ENCODE assay signal across 8 cellular contexts in the genomic region with DNA sequence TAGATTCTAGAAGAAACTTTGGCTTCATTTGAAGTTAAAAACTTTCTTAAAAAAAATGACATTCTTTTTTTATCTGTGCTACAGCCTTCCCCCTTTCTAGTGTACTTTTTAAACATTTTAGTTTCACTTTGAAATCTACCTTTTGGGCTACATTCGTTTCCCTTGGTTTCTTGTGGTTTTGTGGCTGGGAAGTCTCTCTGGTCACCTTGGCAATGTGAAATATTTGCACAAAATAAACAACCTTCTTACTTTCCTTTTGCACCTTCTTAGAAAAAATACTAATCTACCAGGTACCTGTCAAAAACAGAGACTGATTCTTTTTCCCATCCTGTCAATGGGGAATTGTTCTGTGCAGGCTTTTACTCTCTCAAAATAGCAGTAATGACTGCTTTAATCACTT.
DNase-seq lines count a peak whose midpoint lies in the region; ATAC-seq and TF ChIP-seq lines count a peak whose summit lies in the region.

No MANE protein-coding gene starts in this region.

- in situ Hi-C loops in GM13977 (cut with MboI; ENCODE audit: low pct_unique_long_range_greater_than_20kb, low sequenced_read_pairs, unreplicated experiment), result no loop called here
- in situ Hi-C loops in mammary epithelial cell (cut with MboI; ENCODE audit: low sequenced_read_pairs in 2 of 2), result no loop called here

- peak; percentile 81 for ATAC-seq in GM21529 (IDR thresholded peaks at IDR 0.05; ENCODE audit: unreplicated experiment)

- H3K4me2 ChIP-seq in mammary epithelial cell (ENCODE audit: insufficient read depth, low read depth, low read length), result peak overlapping the region; percentile 81

- 0% methylated on average over 1 of the region's 1 CpG for WGBS in mammary epithelial cell (ENCODE audit: low coverage, missing lambda C conversion rate)

- no peak for TF ChIP-seq CTCF in GM13977 (IDR thresholded peaks at IDR 0.05; ENCODE audit: extremely low read depth, insufficient read depth, missing control alignments)
- no peak for TF ChIP-seq CTCF in mammary epithelial cell (conservative IDR thresholded peaks at IDR 0.05 in 1 of 2, IDR thresholded peaks at IDR 0.05 in 1 of 2; ENCODE audit: extremely low read depth in 1 of 2, insufficient read depth in 1 of 2, low read depth in 1 of 2, low read length in 2 of 2)

- no peaks in the 10 kb centered on the region for H4K20me1 ChIP-seq in mammary epithelial cell (ENCODE audit: insufficient read depth, low read length)

- H2AFZ ChIP-seq in mammary epithelial cell (ENCODE audit: low read depth, low read length), result peak overlapping the region; percentile 81

- no TSS peak for BruUV-seq in mammary epithelial cell (replicated peaks; lab: Mats Ljungman, UMichigan)

- intact Hi-C loops in mammary epithelial cell (cut with micrococcal nuclease), result no loop called here

- CTCF ChIA-PET in mammary epithelial cell (lab: Charles Lee; ENCODE audit: low non-redundant PET), result no interaction called here

- no peaks in the 10 kb centered on the region for H3K27me3 ChIP-seq in mammary epithelial cell (ENCODE audit: insufficient read depth, low read length)

- H3K27ac ChIP-seq in mammary epithelial cell (ENCODE audit: insufficient read depth, low read depth, low read length), result peak overlapping the region; percentile 70

- H3K9ac ChIP-seq in mammary epithelial cell (ENCODE audit: insufficient read depth, low read length), result peak overlapping the region; percentile 48

- dilution Hi-C loops in mammary epithelial cell (cut with HindIII; ENCODE audit: low sequenced_read_pairs), result no loop called here

- peaks cover 14% of the 10 kb centered on the region for H3K4me1 ChIP-seq in mammary epithelial cell (ENCODE audit: insufficient read depth, low read length)

- no peaks in the 10 kb centered on the region for H3K36me3 ChIP-seq in mammary epithelial cell (ENCODE audit: insufficient read depth, low read length)

- H3K4me3 ChIP-seq in Jurkat, Clone E6-1 (ENCODE audit: low read length), result peak overlapping the region; percentile 9; the same call in 1 of the 2 replicates
- peak overlapping the region in 2 of 3 experiments; percentile 28 to 52 for H3K4me3 ChIP-seq in mammary epithelial cell (replicated peaks in 1 of 3; ENCODE audit: insufficient read depth in 1 of 3, low read depth in 2 of 3, low read length in 3 of 3)

- DNase-seq in GM13977 (ENCODE audit: low spot score) (peak; percentile 21), mammary epithelial cell (peak; percentile 70), germinal center (ENCODE audit: low spot score) (no peak), amygdala (lab: John Stamatoyannopoulos, UW) (no peak), NCI-H2029 treated with DMSO at 0.1 percent for 48 hours (lab: John Stamatoyannopoulos, UW) (no peak), midbrain (lab: John Stamatoyannopoulos, UW) (no peak)
- peak; percentile 82 for DNase-seq in Jurkat, Clone E6-1 (ENCODE audit: low read depth, low spot score)

- H3K9me3 ChIP-seq in mammary epithelial cell (replicated peaks; ENCODE audit: insufficient read depth, low read length), result no peaks in the 10 kb centered on the region

- H3K79me2 ChIP-seq in mammary epithelial cell (ENCODE audit: insufficient read depth, low read length), result no peaks in the 10 kb centered on the region

Comparison
In these comparisons a context has a peak if more than half of its experiments do, and no peak if none do; other contexts are left out.
1. DNase-seq: peak in GM13977 (single experiment), Jurkat, Clone E6-1 (single experiment) and mammary epithelial cell (single experiment); none in germinal center (single experiment), amygdala (0 of 56), NCI-H2029 treated with DMSO at 0.1 percent for 48 hours (single experiment) and midbrain (single experiment).